10 cellular contexts compared by ENCODE assay signal in genomic region chr6:3013486-3013885, GRCh38. TPM values are rescaled to one million over a fixed set of nuclear protein-coding genes. Genes with fewer than 3 reads are reported as not detected.
DNase-seq lines count a peak whose midpoint lies in the region; ATAC-seq and TF ChIP-seq lines count a peak whose summit lies in the region.
"Had no signal": no experiment of that assay in that cellular context is flagged by ENCODE, and none has a peak within 500 bp of the region (broad histone marks: within the 10 kb centered on the region; RNA-seq: fewer than 3 reads in every experiment).

No MANE protein-coding gene starts in this region.

- in situ Hi-C loops in brain microvascular endothelial cell (cut with HindIII; ENCODE audit: low pct_ligation_motif_present, low sequenced_read_pairs): no loop called here

- peaks cover 0 to 1% of the 10 kb centered on the region in 2 donors for H3K9me3 Mint-ChIP-seq in effector memory CD8-positive, alpha-beta T cell

- peak; percentile 68 to 79 for ATAC-seq in lower lobe of right lung
- no peak for ATAC-seq in GM19455 (IDR thresholded peaks at IDR 0.05; ENCODE audit: unreplicated experiment)
- no peak for ATAC-seq in effector memory CD8-positive, alpha-beta T cell (replicated peaks)

- no peak overlapping the region for H3K27ac ChIP-seq in brain microvascular endothelial cell
- no peak overlapping the region for H3K27ac ChIP-seq in lower lobe of right lung
- no peak overlapping the region for H3K27ac ChIP-seq in sigmoid colon

- WGBS in sigmoid colon, 2 donors: 81 to 88% methylated on average over 2 of the region's 2 CpGs

- DNase-seq in DMS53 treated with DMSO at 0.1 percent for 48 hours (lab: John Stamatoyannopoulos, UW; ENCODE audit: unreplicated experiment) (peak; percentile 20), NB4 (ENCODE audit: low read depth) (peak; percentile 89), brain microvascular endothelial cell (peak; percentile 29), lower lobe of right lung (peak; percentile 78), sigmoid colon (no peak)
- no peak for DNase-seq in activated effector memory CD4-positive, alpha-beta T cell treated with anti-CD3 and anti-CD28 coated beads, Interleukin-2, amount 50 U/mL, for 16 hours
- no peak for DNase-seq in effector memory CD8-positive, alpha-beta T cell
- DNase-seq: effector memory CD4-positive, alpha-beta T cell; stimulated activated CD4-positive, alpha-beta T cell treated with anti-CD3 and anti-CD28 coated beads, Interleukin-2, amount 100 ng/mL, for 48 hours had no signal

- H3K27ac Mint-ChIP-seq in effector memory CD8-positive, alpha-beta T cell: peak overlapping the region in 1 of 2 donors; percentile 55

- TF ChIP-seq POLR2A in NB4 (IDR thresholded peaks at IDR 0.05; ENCODE audit: extremely low read depth, insufficient read length) (no peak), sigmoid colon (IDR thresholded peaks at IDR 0.05) (no peak)

- no peaks in the 10 kb centered on the region for H3K27me3 Mint-ChIP-seq in effector memory CD8-positive, alpha-beta T cell

- H3K4me3 ChIP-seq in NB4 (ENCODE audit: low read depth, low read length) (no peak overlapping the region), brain microvascular endothelial cell (ENCODE audit: low read depth, low read length) (no peak overlapping the region), lower lobe of right lung (no peak overlapping the region), sigmoid colon (no peak overlapping the region)

- H3K4me1 Mint-ChIP-seq in effector memory CD8-positive, alpha-beta T cell (ENCODE audit: low read depth in 2 of 2): peaks cover 0 to 9% of the 10 kb centered on the region in 2 donors

- peak overlapping the region in 1 of 2 donors; percentile 49 for H3K4me3 Mint-ChIP-seq in effector memory CD8-positive, alpha-beta T cell

- H3K36me3 ChIP-seq in brain microvascular endothelial cell (replicated peaks): no peaks in the 10 kb centered on the region
- peaks cover 67% of the 10 kb centered on the region for H3K36me3 ChIP-seq in lower lobe of right lung
- peaks cover 7 to 94% (median 27%) of the 10 kb centered on the region in 4 donors for H3K36me3 ChIP-seq in sigmoid colon

- intact Hi-C loops in lower lobe of right lung (cut with DNase I) (no loop called here), sigmoid colon (cut with DNase I) (no loop called here)

- no peak for TF ChIP-seq EP300 in sigmoid colon (IDR thresholded peaks at IDR 0.05)

- H3K36me3 Mint-ChIP-seq in effector memory CD8-positive, alpha-beta T cell (ENCODE audit: insufficient read depth): peaks cover 30% of the 10 kb centered on the region

- H3K4me1 ChIP-seq in lower lobe of right lung (no peaks in the 10 kb centered on the region), sigmoid colon (no peaks in the 10 kb centered on the region)

- TF ChIP-seq CTCF in NB4 (IDR thresholded peaks at IDR 0.05; ENCODE audit: low read depth, low read length): no peak
- no peak for TF ChIP-seq CTCF in brain microvascular endothelial cell (IDR thresholded peaks at IDR 0.05; ENCODE audit: low read depth, low read length, missing control alignments)
- TF ChIP-seq CTCF in lower lobe of right lung (IDR thresholded peaks at IDR 0.05): no peak
- TF ChIP-seq CTCF in sigmoid colon (IDR thresholded peaks at IDR 0.05): no peak

- H3K27me3 ChIP-seq in brain microvascular endothelial cell (replicated peaks): no peaks in the 10 kb centered on the region
- no peaks in the 10 kb centered on the region for H3K27me3 ChIP-seq in lower lobe of right lung (ENCODE audit: low read depth)
- H3K27me3 ChIP-seq in sigmoid colon: no peaks in the 10 kb centered on the region

- H3K9me3 ChIP-seq in lower lobe of right lung: peaks cover 16% of the 10 kb centered on the region
- peaks cover 0 to 8% (median 4%) of the 10 kb centered on the region in 4 donors for H3K9me3 ChIP-seq in sigmoid colon

RNA-seq across cellular contexts. Expression of gene NQO2, which starts 13.8 kb away (rescaled TPM):
- total RNA-seq in lower lobe of right lung: 22.4 TPM
- total RNA-seq in sigmoid colon: 10 to 100 TPM; 14.7 to 33.2 (median 24.0) TPM
- polyA plus RNA-seq in sigmoid colon: 10 to 100 TPM; 12.5 to 18.0 (median 16.1) TPM

RNA-seq across cellular contexts. Expression of gene SERPINB6, which starts 42.1 kb away (rescaled TPM):
- 160 TPM for total RNA-seq in lower lobe of right lung
- 100 to 1,000 TPM; 150 to 207 (median 174) TPM for total RNA-seq in sigmoid colon
- polyA plus RNA-seq in sigmoid colon: 100 to 1,000 TPM; 152 to 194 (median 178) TPM

RNA-seq across cellular contexts. Expression of gene RIPK1, which starts 54.8 kb away (rescaled TPM):
- total RNA-seq in lower lobe of right lung (26.3 TPM), sigmoid colon (10 to 100 TPM; 19.7 to 27.3 (median 22.7) TPM)
- 10 to 100 TPM; 20.4 to 23.8 (median 20.7) TPM for polyA plus RNA-seq in sigmoid colon

Comparison
In these comparisons a context has a peak if more than half of its experiments do, and no peak if none do; other contexts are left out.
1. DNase-seq: peak in DMS53 treated with DMSO at 0.1 percent for 48 hours (single experiment), NB4 (single experiment), brain microvascular endothelial cell (single experiment) and lower lobe of right lung (single experiment); none in sigmoid colon (single experiment), activated effector memory CD4-positive, alpha-beta T cell treated with anti-CD3 and anti-CD28 coated beads, Interleukin-2, amount 50 U/mL, for 16 hours (single experiment) and effector memory CD8-positive, alpha-beta T cell (0 of 3).
2. ATAC-seq: peak in lower lobe of right lung (2 of 2); none in GM19455 (single experiment) and effector memory CD8-positive, alpha-beta T cell (single experiment).